Comparison of ENCODE assay signal across 2 cellular contexts in genomic region chr17:67729903-67730302, GRCh38.
TF ChIP-seq lines count a peak whose summit lies in the region.

No MANE protein-coding gene starts in this region.

TF ChIP-seq in HEK293, 187 proteins besides CTCF, POLR2A, EP300 and RAD21:
- TF ChIP-seq ZNF580 (tag by site-specific recombination; IDR thresholded peaks at IDR 0.05) (0 out of 2 replicates have a peak, but pooled peaks have one; percentile 39), ZNF114 (tag by site-specific recombination; IDR thresholded peaks at IDR 0.05) (no peak), GLI2 (tag by site-specific recombination; IDR thresholded peaks at IDR 0.05; ENCODE audit: borderline replicate concordance, low read depth) (no peak), ZNF18 (tag by site-specific recombination; IDR thresholded peaks at IDR 0.05) (no peak), ZNF146 (tag by site-specific recombination; IDR thresholded peaks at IDR 0.05) (peak; percentile 99)

TF ChIP-seq in K562, 482 proteins besides CTCF, POLR2A, EP300 and RAD21 (continued from another document):
- TF ChIP-seq ZBTB49 (CRISPR knock-in tag; IDR thresholded peaks at IDR 0.05; ENCODE audit: borderline replicate concordance), result no peak
